18 cellular contexts compared by ENCODE assay signal in the genomic region with DNA sequence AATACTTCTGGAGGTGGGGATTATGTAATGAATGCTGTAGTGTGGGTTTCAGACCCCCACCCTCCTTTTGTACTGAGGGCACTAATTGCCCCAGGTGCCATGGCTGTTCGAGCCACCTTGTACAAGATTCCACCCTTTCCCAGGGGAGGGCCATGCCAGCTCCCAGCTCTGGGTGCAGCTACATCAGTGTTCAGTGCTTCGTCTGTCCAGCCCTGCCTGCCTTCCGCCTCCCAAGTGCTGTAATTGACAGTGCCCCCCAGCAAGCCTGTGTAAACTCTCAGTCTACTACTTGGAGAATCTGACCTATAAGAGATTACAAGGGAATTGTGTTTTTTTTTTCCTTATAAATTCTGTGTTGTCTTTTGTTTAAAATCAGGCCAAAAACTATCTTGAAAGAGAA. TPM values are rescaled to one million over a fixed set of nuclear protein-coding genes. Genes with fewer than 3 reads are reported as not detected.
DNase-seq lines count a peak whose midpoint lies in the region; ATAC-seq and TF ChIP-seq lines count a peak whose summit lies in the region.
"Had no signal": no experiment of that assay in that cellular context is flagged by ENCODE, and none has a peak within 500 bp of the region (broad histone marks: within the 10 kb centered on the region; RNA-seq: fewer than 3 reads in every experiment).

No MANE protein-coding gene starts in this region.

- no peak overlapping the region for H3K23ac ChIP-seq in mesenchymal stem cell (ENCODE audit: low read length in 2 of 2)

- no peak for ATAC-seq in T-cell (replicated peaks in 1 of 4)
- ATAC-seq: A549 had no signal

- H3K4me2 ChIP-seq in mesenchymal stem cell (ENCODE audit: low read length, poor library complexity, severe bottlenecking): no peak overlapping the region
- H3K4me2 ChIP-seq: A549 had no signal

- H3K79me1 ChIP-seq in mesenchymal stem cell (replicated peaks; ENCODE audit: low read length, poor library complexity, severe bottlenecking): peaks cover 21% of the 10 kb centered on the region

- peaks cover 16% of the 10 kb centered on the region for H3K4me1 Mint-ChIP-seq in activated T-cell treated with anti-CD3 and anti-CD28 coated beads, Interleukin-2, amount 50 U/mL, for 24 hours (ENCODE audit: low read depth)
- no peaks in the 10 kb centered on the region for H3K4me1 Mint-ChIP-seq in progenitor cell of endocrine pancreas (ENCODE audit: low read depth)
- H3K4me1 Mint-ChIP-seq in T-cell: peaks cover 12 to 16% (median 13%) of the 10 kb centered on the region in 3 donors

- H3K27ac Mint-ChIP-seq in activated T-cell treated with anti-CD3 and anti-CD28 coated beads, Interleukin-2, amount 50 U/mL, for 24 hours: peak overlapping the region; percentile 47
- H3K27ac Mint-ChIP-seq in progenitor cell of endocrine pancreas: peak overlapping the region; percentile 71
- no peak overlapping the region for H3K27ac Mint-ChIP-seq in T-cell
- H3K27ac Mint-ChIP-seq: CD4-positive, alpha-beta T cell; HFFc6 had no signal

- H3K27ac ChIP-seq in HEK293 (ENCODE audit: extremely low read depth, low read depth, low read length) (no peak overlapping the region), mesenchymal stem cell (ENCODE audit: low read length, poor library complexity, severe bottlenecking) (no peak overlapping the region)
- H3K27ac ChIP-seq: 22Rv1, A549, C4-2B, HL-60 had no signal

- CTCF ChIA-PET in HEK293 (lab: Yijun Ruan, JAX) (no interaction called here), T-cell (lab: Charles Lee) (no interaction called here), GM10248 (lab: Yijun Ruan, JAX) (no interaction called here)

- no peak overlapping the region for H3K9ac ChIP-seq in mesenchymal stem cell (ENCODE audit: low read length)

- H3K9me3 Mint-ChIP-seq in activated T-cell treated with anti-CD3 and anti-CD28 coated beads, Interleukin-2, amount 50 U/mL, for 24 hours: no peaks in the 10 kb centered on the region
- H3K9me3 Mint-ChIP-seq in progenitor cell of endocrine pancreas (ENCODE audit: low read depth) (peaks cover 3% of the 10 kb centered on the region), T-cell (no peaks in the 10 kb centered on the region)
- H3K9me3 Mint-ChIP-seq: CD4-positive, alpha-beta T cell; HFFc6 had no signal

- H3K27me3 Mint-ChIP-seq in activated T-cell treated with anti-CD3 and anti-CD28 coated beads, Interleukin-2, amount 50 U/mL, for 24 hours: no peaks in the 10 kb centered on the region
- no peaks in the 10 kb centered on the region for H3K27me3 Mint-ChIP-seq in progenitor cell of endocrine pancreas
- H3K27me3 Mint-ChIP-seq in T-cell: no peaks in the 10 kb centered on the region
- H3K27me3 Mint-ChIP-seq: CD4-positive, alpha-beta T cell had no signal

- H3K4ac ChIP-seq in mesenchymal stem cell (ENCODE audit: low read depth in 1 of 2, low read length in 2 of 2): no peak overlapping the region

- H2BK15ac ChIP-seq in mesenchymal stem cell (ENCODE audit: low read depth, poor library complexity, severe bottlenecking): no peak overlapping the region

- no peak overlapping the region for H3K4me3 ChIP-seq in HEK293 (ENCODE audit: low read depth, low read length)
- H3K4me3 ChIP-seq in mesenchymal stem cell (ENCODE audit: insufficient read depth in 1 of 2, low read depth in 1 of 2, low read length in 2 of 2): no peak overlapping the region
- H3K4me3 ChIP-seq: A549 had no signal

- WGBS in mesenchymal stem cell: 96% methylated on average over 3 of the region's 3 CpGs

- peaks cover 2% of the 10 kb centered on the region; the same call in 1 of the 2 replicates for H3K4me1 ChIP-seq in HEK293 (ENCODE audit: control insufficient read depth, insufficient read depth, low read length)
- no peaks in the 10 kb centered on the region for H3K4me1 ChIP-seq in mesenchymal stem cell (ENCODE audit: control insufficient read depth, insufficient read depth, low read depth, low read length)

- H3K14ac ChIP-seq in mesenchymal stem cell (ENCODE audit: low read length in 2 of 2): no peak overlapping the region

- H3K36me3 Mint-ChIP-seq in activated T-cell treated with anti-CD3 and anti-CD28 coated beads, Interleukin-2, amount 50 U/mL, for 24 hours (ENCODE audit: low read depth): peaks cover 81% of the 10 kb centered on the region
- H3K36me3 Mint-ChIP-seq in progenitor cell of endocrine pancreas (ENCODE audit: insufficient read depth) (peaks cover 51% of the 10 kb centered on the region), T-cell (peaks cover 40% of the 10 kb centered on the region)

- H2AFZ ChIP-seq in mesenchymal stem cell (ENCODE audit: low read depth, low read length): no peak overlapping the region

- H3K4me3 Mint-ChIP-seq in activated T-cell treated with anti-CD3 and anti-CD28 coated beads, Interleukin-2, amount 50 U/mL, for 24 hours: no peak overlapping the region
- H3K4me3 Mint-ChIP-seq in progenitor cell of endocrine pancreas (ENCODE audit: low read depth): no peak overlapping the region
- no peak overlapping the region for H3K4me3 Mint-ChIP-seq in T-cell
- H3K4me3 Mint-ChIP-seq: CD4-positive, alpha-beta T cell; HFFc6 had no signal

- POLR2A ChIA-PET in HEK293 (lab: Yijun Ruan, JAX): no interaction called here
- POLR2A ChIA-PET in T-cell (lab: Charles Lee): no interaction called here
- POLR2A ChIA-PET in GM10248 (lab: Yijun Ruan, JAX): no interaction called here

- H3K18ac ChIP-seq in mesenchymal stem cell (ENCODE audit: low read depth in 1 of 2, low read length in 2 of 2): no peak overlapping the region

- H3K9me3 ChIP-seq in HEK293 (ENCODE audit: control insufficient read depth, insufficient read depth, low read depth, low read length) (no peaks in the 10 kb centered on the region), mesenchymal stem cell (ENCODE audit: control insufficient read depth, low read length) (no peaks in the 10 kb centered on the region)

- H3K27me3 ChIP-seq in mesenchymal stem cell (ENCODE audit: control insufficient read depth in 1 of 2, insufficient read depth in 1 of 2, low read length in 2 of 2): no peaks in the 10 kb centered on the region

- no peak overlapping the region for H2BK12ac ChIP-seq in mesenchymal stem cell (ENCODE audit: low read length in 2 of 2)

- H4K8ac ChIP-seq in mesenchymal stem cell (ENCODE audit: low read length): peak overlapping the region; percentile 0

- no peak for DNase-seq in activated T-cell treated with anti-CD3 and anti-CD28 coated beads, Interleukin-2, amount 50 U/mL, for 24 hours
- DNase-seq in activated T-cell treated with anti-CD3 and anti-CD28 coated beads for 4 hours (no peak), mesenchymal stem cell (no peak), progenitor cell of endocrine pancreas (ENCODE audit: low spot score, unreplicated experiment) (no peak), cerebellar nuclear complex (lab: John Stamatoyannopoulos, UW) (no peak), T-cell (no peak), GM10248 (ENCODE audit: extremely low spot score) (no peak)
- DNase-seq: AML-193; CD4-positive, alpha-beta T cell; DMS79 treated with DMSO at 0.1 percent for 48 hours; HCEC 1CT; HFFc6; IMR-90 had no signal

- no peak overlapping the region for H2BK120ac ChIP-seq in mesenchymal stem cell (ENCODE audit: low read depth, low read length)

- TF ChIP-seq CTCF in HEK293 (tag by site-specific recombination; IDR thresholded peaks at IDR 0.05): no peak
- no peak for TF ChIP-seq CTCF in progenitor cell of endocrine pancreas (IDR thresholded peaks at IDR 0.05; ENCODE audit: unreplicated experiment)
- TF ChIP-seq CTCF in GM10248 (IDR thresholded peaks at IDR 0.05; ENCODE audit: control extremely low read depth, extremely low read depth, low read depth, missing control alignments): no peak

- peaks cover 56 to 62% of the 10 kb centered on the region in 2 experiments for H3K36me3 ChIP-seq in HEK293 (ENCODE audit: control insufficient read depth in 2 of 2, insufficient read depth in 1 of 2, low read length in 2 of 2)
- H3K36me3 ChIP-seq in mesenchymal stem cell (ENCODE audit: control insufficient read depth in 1 of 2, insufficient read depth in 2 of 2, low read depth in 1 of 2, low read length in 2 of 2): peaks cover 42 to 65% of the 10 kb centered on the region in 2 experiments

- H2AK5ac ChIP-seq in mesenchymal stem cell (ENCODE audit: low read length, severe bottlenecking): no peak overlapping the region

- no peak overlapping the region for H4K91ac ChIP-seq in mesenchymal stem cell (ENCODE audit: low read length)

- H2BK5ac ChIP-seq in mesenchymal stem cell (ENCODE audit: low read depth, low read length, poor library complexity, severe bottlenecking): no peak overlapping the region

TF ChIP-seq in HEK293, 187 proteins besides CTCF, POLR2A, EP300 and RAD21 (continues in another document):
- TF ChIP-seq, protein P1, sequence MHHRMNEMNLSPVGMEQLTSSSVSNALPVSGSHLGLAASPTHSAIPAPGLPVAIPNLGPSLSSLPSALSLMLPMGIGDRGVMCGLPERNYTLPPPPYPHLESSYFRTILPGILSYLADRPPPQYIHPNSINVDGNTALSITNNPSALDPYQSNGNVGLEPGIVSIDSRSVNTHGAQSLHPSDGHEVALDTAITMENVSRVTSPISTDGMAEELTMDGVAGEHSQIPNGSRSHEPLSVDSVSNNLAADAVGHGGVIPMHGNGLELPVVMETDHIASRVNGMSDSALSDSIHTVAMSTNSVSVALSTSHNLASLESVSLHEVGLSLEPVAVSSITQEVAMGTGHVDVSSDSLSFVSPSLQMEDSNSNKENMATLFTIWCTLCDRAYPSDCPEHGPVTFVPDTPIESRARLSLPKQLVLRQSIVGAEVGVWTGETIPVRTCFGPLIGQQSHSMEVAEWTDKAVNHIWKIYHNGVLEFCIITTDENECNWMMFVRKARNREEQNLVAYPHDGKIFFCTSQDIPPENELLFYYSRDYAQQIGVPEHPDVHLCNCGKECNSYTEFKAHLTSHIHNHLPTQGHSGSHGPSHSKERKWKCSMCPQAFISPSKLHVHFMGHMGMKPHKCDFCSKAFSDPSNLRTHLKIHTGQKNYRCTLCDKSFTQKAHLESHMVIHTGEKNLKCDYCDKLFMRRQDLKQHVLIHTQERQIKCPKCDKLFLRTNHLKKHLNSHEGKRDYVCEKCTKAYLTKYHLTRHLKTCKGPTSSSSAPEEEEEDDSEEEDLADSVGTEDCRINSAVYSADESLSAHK (tag by site-specific recombination; IDR thresholded peaks at IDR 0.05): no peak
- TF ChIP-seq GLIS1 (tag by site-specific recombination; IDR thresholded peaks at IDR 0.05): peak; percentile 65
- no peak for TF ChIP-seq ZNF138 (tag by site-specific recombination; IDR thresholded peaks at IDR 0.05; ENCODE audit: borderline replicate concordance)
- no peak for TF ChIP-seq HOXC10 (CRISPR knock-in tag; IDR thresholded peaks at IDR 0.05)
- no peak for TF ChIP-seq ZBTB17 (tag by site-specific recombination; IDR thresholded peaks at IDR 0.05)

RNA-seq across cellular contexts. Expression of a gene that starts 33.0 kb away (rescaled TPM):
- polyA plus RNA-seq in mesenchymal stem cell (2013, experiment 1 of 2): 161 TPM
- 164 TPM for polyA plus RNA-seq in mesenchymal stem cell (2013, experiment 2 of 2)
- total RNA-seq in progenitor cell of endocrine pancreas (605 and 607 TPM in 2 replicates), T-cell (100 to 1,000 TPM; 155 to 196 (median 166) TPM)

Comparison
In these comparisons a context has a peak if more than half of its experiments do, and no peak if none do; other contexts are left out.
1. H3K27ac Mint-ChIP-seq: peak in activated T-cell treated with anti-CD3 and anti-CD28 coated beads, Interleukin-2, amount 50 U/mL, for 24 hours (single experiment) and progenitor cell of endocrine pancreas (single experiment); none in T-cell (0 of 2).